26 cellular contexts compared by ENCODE assay signal in genomic region chr20:62163986-62164762, GRCh38. TPM values are rescaled to one million over a fixed set of nuclear protein-coding genes. Genes with fewer than 3 reads are reported as not detected.
"Had no signal": no experiment of that assay in that cellular context is flagged by ENCODE, and none has a peak within 500 bp of the region (broad histone marks: within the 10 kb centered on the region; RNA-seq: fewer than 3 reads in every experiment).

No MANE protein-coding gene starts in this region.

- DNase-seq: effector memory CD8-positive, alpha-beta T cell; gastrocnemius medialis; heart right ventricle; hypothalamus; left ventricle myocardium inferior; mesendoderm; naive thymus-derived CD4-positive, alpha-beta T cell; occipital lobe; stimulated activated CD4-positive, alpha-beta T cell treated with anti-CD3 and anti-CD28 coated beads, Interleukin-15, amount 100 ng/mL, for 24 hours; stimulated activated CD4-positive, alpha-beta T cell treated with anti-CD3 and anti-CD28 coated beads, Interleukin-1b, Interleukin-23, amount 100 ng/mL, for 48 hours; stimulated activated CD4-positive, alpha-beta T cell treated with anti-CD3 and anti-CD28 coated beads, Interleukin-4, amount 100 ng/mL, for 24 hours; tibial artery; upper lobe of right lung had no signal

- H3K4me1 Mint-ChIP-seq: neural crest cell had no signal

- H2AFZ ChIP-seq: parathyroid adenoma had no signal

- H3K27ac Mint-ChIP-seq: dendritic cell treated with granulocyte-macrophage colony-stimulating factor and Interleukin-4, amounts not matched to agents 40 ng/mL and 50 ng/mL, for 4 days; naive thymus-derived CD4-positive, alpha-beta T cell; stimulated activated memory B cell treated with anti-CD40 and anti-IgM and Interleukin-4, amounts not matched to agents 10 μg/mL and 1 μg/mL and 100 μg/mL, for 72 hours; stimulated activated naive CD8-positive, alpha-beta T cell treated with anti-CD3 and anti-CD28 coated beads, Interleukin-15, Interleukin-2, amounts not matched to agents 100 ng/mL and 50 ng/mL, for 24 hours had no signal

- ATAC-seq: effector memory CD8-positive, alpha-beta T cell; gastrocnemius medialis; heart right ventricle; naive thymus-derived CD4-positive, alpha-beta T cell; right lobe of liver; upper lobe of right lung had no signal

- H3K27ac ChIP-seq: epithelial cell of prostate, esophagus muscularis mucosa, gastrocnemius medialis, heart right ventricle, left ventricle myocardium inferior, parathyroid adenoma, prostate gland, right lobe of liver, tibial artery, upper lobe of right lung, vagina had no signal

- H3K4me1 ChIP-seq: esophagus muscularis mucosa, heart right ventricle, left ventricle myocardium inferior, parathyroid adenoma, prostate gland, right lobe of liver, tibial artery, upper lobe of right lung, vagina had no signal

- H3K4me3 ChIP-seq: esophagus muscularis mucosa, gastrocnemius medialis, heart right ventricle, left ventricle myocardium inferior, lung, prostate gland, right lobe of liver, tibial artery, upper lobe of right lung, vagina had no signal

- H3K9me3 ChIP-seq: esophagus muscularis mucosa, gastrocnemius medialis, heart right ventricle, left ventricle myocardium inferior, prostate gland, right lobe of liver, tibial artery, upper lobe of right lung, vagina had no signal

- H3K27me3 Mint-ChIP-seq: dendritic cell treated with granulocyte-macrophage colony-stimulating factor and Interleukin-4, amounts not matched to agents 40 ng/mL and 50 ng/mL, for 4 days; effector memory CD8-positive, alpha-beta T cell; naive thymus-derived CD4-positive, alpha-beta T cell; stimulated activated memory B cell treated with anti-CD40 and anti-IgM and Interleukin-4, amounts not matched to agents 10 μg/mL and 1 μg/mL and 100 μg/mL, for 72 hours; stimulated activated naive CD8-positive, alpha-beta T cell treated with anti-CD3 and anti-CD28 coated beads, Interleukin-15, Interleukin-2, amounts not matched to agents 100 ng/mL and 50 ng/mL, for 24 hours had no signal

- H3K9me3 Mint-ChIP-seq: dendritic cell treated with granulocyte-macrophage colony-stimulating factor and Interleukin-4, amounts not matched to agents 40 ng/mL and 50 ng/mL, for 4 days; effector memory CD8-positive, alpha-beta T cell; naive thymus-derived CD4-positive, alpha-beta T cell; neural crest cell; stimulated activated memory B cell treated with anti-CD40 and anti-IgM and Interleukin-4, amounts not matched to agents 10 μg/mL and 1 μg/mL and 100 μg/mL, for 72 hours; stimulated activated naive CD8-positive, alpha-beta T cell treated with anti-CD3 and anti-CD28 coated beads, Interleukin-15, Interleukin-2, amounts not matched to agents 100 ng/mL and 50 ng/mL, for 24 hours had no signal

- H3K4me3 Mint-ChIP-seq: dendritic cell treated with granulocyte-macrophage colony-stimulating factor and Interleukin-4, amounts not matched to agents 40 ng/mL and 50 ng/mL, for 4 days; effector memory CD8-positive, alpha-beta T cell; naive thymus-derived CD4-positive, alpha-beta T cell; neural crest cell; stimulated activated memory B cell treated with anti-CD40 and anti-IgM and Interleukin-4, amounts not matched to agents 10 μg/mL and 1 μg/mL and 100 μg/mL, for 72 hours; stimulated activated naive CD8-positive, alpha-beta T cell treated with anti-CD3 and anti-CD28 coated beads, Interleukin-15, Interleukin-2, amounts not matched to agents 100 ng/mL and 50 ng/mL, for 24 hours had no signal

- H3K27me3 ChIP-seq: esophagus muscularis mucosa, gastrocnemius medialis, heart right ventricle, right lobe of liver, tibial artery, upper lobe of right lung, vagina had no signal

RNA-seq across cellular contexts. Expression of gene HRH3, which starts 55.9 kb away (rescaled TPM):
- total RNA-seq: esophagus muscularis mucosa; fibroblast of villous mesenchyme; gastrocnemius medialis; heart right ventricle; left ventricle myocardium inferior; lung; naive thymus-derived CD4-positive, alpha-beta T cell; renal cortical epithelial cell; right lobe of liver; upper lobe of right lung; vagina had no signal
